8 cellular contexts compared by ENCODE assay signal in the genomic region with DNA sequence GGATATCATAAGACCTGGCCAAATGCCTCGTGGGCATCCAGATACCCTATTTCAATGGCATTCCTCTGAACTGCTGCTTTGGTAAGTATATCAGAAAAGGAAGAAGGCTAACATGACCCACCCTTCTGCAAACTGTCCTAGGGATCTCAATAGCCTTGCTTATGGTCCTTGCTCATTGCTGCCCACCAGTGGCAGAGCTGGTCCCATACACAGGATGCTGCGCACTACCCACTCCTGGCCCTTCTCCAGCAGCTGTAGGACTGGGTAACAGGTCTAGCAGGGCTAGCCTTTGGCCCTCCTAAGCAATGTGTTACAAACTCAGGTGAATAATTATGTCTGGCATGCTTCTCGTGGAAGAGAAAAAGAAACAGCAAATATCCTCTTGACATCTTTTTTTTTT.
DNase-seq lines count a peak whose midpoint lies in the region; ATAC-seq, FAIRE-seq and TF ChIP-seq lines count a peak whose summit lies in the region.

No MANE protein-coding gene starts in this region.

- no peaks in the 10 kb centered on the region for H3K9me3 ChIP-seq in HepG2 (ENCODE audit: low read length)

- no peaks in the 10 kb centered on the region for H3K36me3 Mint-ChIP-seq in T-helper 2 cell treated with Interferon-gamma antibody and Interleukin-4, amounts not matched to agents 5 μg/mL and 100 μg/mL, for 36 hours (ENCODE audit: low read depth)

- H3K27ac Mint-ChIP-seq in T-helper 2 cell treated with Interferon-gamma antibody and Interleukin-4, amounts not matched to agents 5 μg/mL and 100 μg/mL, for 36 hours: no peak overlapping the region

- intact Hi-C loops in HepG2 (cut with micrococcal nuclease; ENCODE audit: unreplicated experiment): loop anchor here (1.0 to 5.0 kb wide), 3 partner anchors 616 to 731 kb away; no protein-coding TSS in a partner anchor

- no peak overlapping the region for H3K4me3 Mint-ChIP-seq in T-helper 2 cell treated with Interferon-gamma antibody and Interleukin-4, amounts not matched to agents 5 μg/mL and 100 μg/mL, for 36 hours

- peak; percentile 54 for FAIRE-seq in HepG2 (lab: Jason Lieb, UNC)

- peaks cover 0 to 3% of the 10 kb centered on the region in 2 experiments; a peak in 1 of 5 replicates for H3K27me3 ChIP-seq in HepG2 (ENCODE audit: control insufficient read depth in 1 of 2, insufficient read depth in 2 of 2, low read length in 2 of 2)

- no TSS peak for BruUV-seq in HepG2 (replicated peaks; lab: Mats Ljungman, UMichigan)

- TF ChIP-seq CTCF in GM12864 (IDR thresholded peaks at IDR 0.05; ENCODE audit: low read depth, low read length, missing control alignments) (peak; percentile 70), LNCaP clone FGC (IDR thresholded peaks at IDR 0.05; ENCODE audit: control insufficient read depth, extremely low read depth, insufficient read depth) (peak; percentile 70), HepG2 (CRISPR knock-in tag; IDR thresholded peaks at IDR 0.05) (peak; percentile 66)

- in situ Hi-C loops in HepG2 (cut with HindIII; ENCODE audit: extremely low pct_ligation_motif_present, low pct_unique_long_range_greater_than_20kb): no loop called here

- H3K9ac ChIP-seq in HepG2 (ENCODE audit: insufficient read depth, low read depth, low read length): no peak overlapping the region

- H3K79me2 ChIP-seq in HepG2 (ENCODE audit: insufficient read depth, low read length): no peaks in the 10 kb centered on the region

- H3K4me1 Mint-ChIP-seq in T-helper 2 cell treated with Interferon-gamma antibody and Interleukin-4, amounts not matched to agents 5 μg/mL and 100 μg/mL, for 36 hours (ENCODE audit: low read depth): no peaks in the 10 kb centered on the region

- no peak overlapping the region for H2AFZ ChIP-seq in HepG2 (ENCODE audit: low read length)

- POLR2A ChIA-PET in HepG2 (lab: Yijun Ruan, JAX): no interaction called here

- CTCF ChIA-PET in HepG2 (lab: Yijun Ruan, JAX; ENCODE audit: low intra/inter-chr PET ratio, low total read pairs): no interaction called here

- TF ChIP-seq RAD21 in HepG2 (CRISPR knock-in tag; IDR thresholded peaks at IDR 0.05): no peak

- H3K4me1 ChIP-seq in HepG2 (ENCODE audit: insufficient read depth, low read length): no peaks in the 10 kb centered on the region

- H3K4me2 ChIP-seq in HepG2 (ENCODE audit: low read depth, low read length): no peak overlapping the region

- H3K27ac ChIP-seq in HepG2 (ENCODE audit: extremely low read length, insufficient read depth, low read length): no peak overlapping the region

- no peaks in the 10 kb centered on the region for H3K36me3 ChIP-seq in HepG2 (replicated peaks in 1 of 2; ENCODE audit: control insufficient read depth in 1 of 2, insufficient read depth in 2 of 2, low read length in 2 of 2)

- no peaks in the 10 kb centered on the region for H4K20me1 ChIP-seq in HepG2 (ENCODE audit: insufficient read depth, low read length)

- no peak overlapping the region for H3K4me3 ChIP-seq in GM12864 (ENCODE audit: low read depth, low read length)
- H3K4me3 ChIP-seq in LNCaP clone FGC (ENCODE audit: low read depth, low read length): no peak overlapping the region
- no peak overlapping the region for H3K4me3 ChIP-seq in HepG2 (replicated peaks in 1 of 3; ENCODE audit: insufficient read depth in 1 of 3, low read depth in 2 of 3, low read length in 3 of 3)

- no peak for TF ChIP-seq POLR2A in HepG2 (IDR thresholded peaks at IDR 0.05; ENCODE audit: insufficient read depth in 1 of 2, low read depth in 2 of 2, low read length in 2 of 2)

- H3K27me3 Mint-ChIP-seq in T-helper 2 cell treated with Interferon-gamma antibody and Interleukin-4, amounts not matched to agents 5 μg/mL and 100 μg/mL, for 36 hours (ENCODE audit: low read depth): no peaks in the 10 kb centered on the region

- 0% methylated on average over 2 of the region's 3 CpGs for WGBS in HepG2 (ENCODE audit: low lambda C conversion rate)

- no peaks in the 10 kb centered on the region for H3K9me3 Mint-ChIP-seq in T-helper 2 cell treated with Interferon-gamma antibody and Interleukin-4, amounts not matched to agents 5 μg/mL and 100 μg/mL, for 36 hours

- peak; percentile 56 for DNase-seq in AG20443 (ENCODE audit: low spot score)
- no peak for DNase-seq in GM12864 (ENCODE audit: low read depth)
- DNase-seq in LNCaP clone FGC (ENCODE audit: low read depth): peak; percentile 62
- DNase-seq in astrocyte of the hippocampus (ENCODE audit: low read depth, low spot score): peak; percentile 41
- peak; percentile 32 for DNase-seq in HepG2 (ENCODE audit: low spot score)
- DNase-seq in T-helper 2 cell treated with Interferon-gamma antibody and Interleukin-4, amounts not matched to agents 5 μg/mL and 100 μg/mL, for 36 hours (ENCODE audit: low spot score): no peak
- no peak for DNase-seq in NK-92 (lab: John Stamatoyannopoulos, UW; ENCODE audit: unreplicated experiment)

- TF ChIP-seq EP300 in HepG2 (IDR thresholded peaks at IDR 0.05; ENCODE audit: low read depth in 2 of 2, low read length in 2 of 2): no peak
- no peak for TF ChIP-seq EP300 in HepG2 (CRISPR knock-in tag; IDR thresholded peaks at IDR 0.05; ENCODE audit: borderline replicate concordance)

- ATAC-seq in HepG2 (peak; percentile 94), GM21528 (IDR thresholded peaks at IDR 0.05; ENCODE audit: low FRiP score, unreplicated experiment) (no peak)

TF ChIP-seq in HepG2, 621 proteins besides CTCF, POLR2A, EP300 and RAD21 (continues in another document):
- TF ChIP-seq, protein P1, sequence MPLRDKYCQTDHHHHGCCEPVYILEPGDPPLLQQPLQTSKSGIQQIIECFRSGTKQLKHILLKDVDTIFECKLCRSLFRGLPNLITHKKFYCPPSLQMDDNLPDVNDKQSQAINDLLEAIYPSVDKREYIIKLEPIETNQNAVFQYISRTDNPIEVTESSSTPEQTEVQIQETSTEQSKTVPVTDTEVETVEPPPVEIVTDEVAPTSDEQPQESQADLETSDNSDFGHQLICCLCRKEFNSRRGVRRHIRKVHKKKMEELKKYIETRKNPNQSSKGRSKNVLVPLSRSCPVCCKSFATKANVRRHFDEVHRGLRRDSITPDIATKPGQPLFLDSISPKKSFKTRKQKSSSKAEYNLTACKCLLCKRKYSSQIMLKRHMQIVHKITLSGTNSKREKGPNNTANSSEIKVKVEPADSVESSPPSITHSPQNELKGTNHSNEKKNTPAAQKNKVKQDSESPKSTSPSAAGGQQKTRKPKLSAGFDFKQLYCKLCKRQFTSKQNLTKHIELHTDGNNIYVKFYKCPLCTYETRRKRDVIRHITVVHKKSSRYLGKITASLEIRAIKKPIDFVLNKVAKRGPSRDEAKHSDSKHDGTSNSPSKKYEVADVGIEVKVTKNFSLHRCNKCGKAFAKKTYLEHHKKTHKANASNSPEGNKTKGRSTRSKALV (CRISPR knock-in tag; IDR thresholded peaks at IDR 0.05): no peak
- TF ChIP-seq STAG1 (CRISPR knock-in tag; IDR thresholded peaks at IDR 0.05) (peak; percentile 51), HES4 (CRISPR knock-in tag; IDR thresholded peaks at IDR 0.05; ENCODE audit: borderline replicate concordance) (no peak), SMC3 (IDR thresholded peaks at IDR 0.05; ENCODE audit: low read length) (peak; percentile 66), ZBED4 (CRISPR knock-in tag; IDR thresholded peaks at IDR 0.05; ENCODE audit: borderline replicate concordance) (no peak), ZNF766 (CRISPR knock-in tag; IDR thresholded peaks at IDR 0.05; ENCODE audit: borderline replicate concordance) (no peak), XRCC5 (optimal IDR thresholded peaks at IDR 0.05; ENCODE audit: low read length) (peak; percentile 21)
- TF ChIP-seq, protein P2, sequence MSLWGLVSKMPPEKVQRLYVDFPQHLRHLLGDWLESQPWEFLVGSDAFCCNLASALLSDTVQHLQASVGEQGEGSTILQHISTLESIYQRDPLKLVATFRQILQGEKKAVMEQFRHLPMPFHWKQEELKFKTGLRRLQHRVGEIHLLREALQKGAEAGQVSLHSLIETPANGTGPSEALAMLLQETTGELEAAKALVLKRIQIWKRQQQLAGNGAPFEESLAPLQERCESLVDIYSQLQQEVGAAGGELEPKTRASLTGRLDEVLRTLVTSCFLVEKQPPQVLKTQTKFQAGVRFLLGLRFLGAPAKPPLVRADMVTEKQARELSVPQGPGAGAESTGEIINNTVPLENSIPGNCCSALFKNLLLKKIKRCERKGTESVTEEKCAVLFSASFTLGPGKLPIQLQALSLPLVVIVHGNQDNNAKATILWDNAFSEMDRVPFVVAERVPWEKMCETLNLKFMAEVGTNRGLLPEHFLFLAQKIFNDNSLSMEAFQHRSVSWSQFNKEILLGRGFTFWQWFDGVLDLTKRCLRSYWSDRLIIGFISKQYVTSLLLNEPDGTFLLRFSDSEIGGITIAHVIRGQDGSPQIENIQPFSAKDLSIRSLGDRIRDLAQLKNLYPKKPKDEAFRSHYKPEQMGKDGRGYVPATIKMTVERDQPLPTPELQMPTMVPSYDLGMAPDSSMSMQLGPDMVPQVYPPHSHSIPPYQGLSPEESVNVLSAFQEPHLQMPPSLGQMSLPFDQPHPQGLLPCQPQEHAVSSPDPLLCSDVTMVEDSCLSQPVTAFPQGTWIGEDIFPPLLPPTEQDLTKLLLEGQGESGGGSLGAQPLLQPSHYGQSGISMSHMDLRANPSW (CRISPR knock-in tag; IDR thresholded peaks at IDR 0.05; ENCODE audit: borderline replicate concordance): no peak

Comparison
In these comparisons a context has a peak if more than half of its experiments do, and no peak if none do; other contexts are left out.
1. DNase-seq: peak in AG20443 (single experiment), LNCaP clone FGC (single experiment), astrocyte of the hippocampus (single experiment) and HepG2 (single experiment); none in GM12864 (single experiment), T-helper 2 cell treated with Interferon-gamma antibody and Interleukin-4, amounts not matched to agents 5 μg/mL and 100 μg/mL, for 36 hours (single experiment) and NK-92 (single experiment).
2. Peak in every context shown above with its lines, with median percentiles within 50 percentile points of each other: CTCF ChIP-seq.